Comparison of ENCODE assay signal across 19 cellular contexts in genomic region chr12:47560408-47560807, GRCh38.
"Had no signal": no experiment of that assay in that cellular context is flagged by ENCODE, and none has a peak within 500 bp of the region (broad histone marks: within the 10 kb centered on the region; RNA-seq: fewer than 3 reads in every experiment).

No MANE protein-coding gene starts in this region.

- H3K9me3 ChIP-seq: esophagus squamous epithelium, gastrocnemius medialis, left lung, testis had no signal

- DNase-seq: activated CD4-positive, alpha-beta memory T cell treated with anti-CD3 and anti-CD28 coated beads for 36 hours; activated CD4-positive, alpha-beta T cell treated with anti-CD3 and anti-CD28 coated beads for 48 hours; activated effector memory CD4-positive, alpha-beta T cell treated with Interleukin-2 at 50 U/mL for 16 hours; activated naive CD4-positive, alpha-beta T cell treated with anti-CD3 and anti-CD28 coated beads for 36 hours; activated naive CD8-positive, alpha-beta T cell treated with anti-CD3 and anti-CD28 coated beads, Interleukin-2, amount 50 U/mL, for 24 hours; activated T-cell treated with anti-CD3 and anti-CD28 coated beads, Interleukin-2, amount 50 U/mL, for 72 hours; cerebellar nuclear complex; cortex of kidney; endodermal cell; esophagus squamous epithelium; gastrocnemius medialis; hippocampal formation; kidney glomerular epithelial cell; left lung; naive thymus-derived CD4-positive, alpha-beta T cell; stimulated activated CD4-positive, alpha-beta T cell treated with anti-CD3 and anti-CD28 coated beads, Interleukin-4, amount 100 ng/mL, for 1 hour; stimulated activated naive CD4-positive, alpha-beta T cell; testis had no signal

- H3K4me1 ChIP-seq: gastrocnemius medialis, testis had no signal

- H3K36me3 ChIP-seq: esophagus squamous epithelium, gastrocnemius medialis, left lung had no signal

- ATAC-seq: activated naive CD8-positive, alpha-beta T cell treated with anti-CD3 and anti-CD28 coated beads, Interleukin-2, amount 50 U/mL, for 24 hours; activated T-cell treated with anti-CD3 and anti-CD28 coated beads, Interleukin-2, amount 50 U/mL, for 72 hours; gastrocnemius medialis; left lung; naive thymus-derived CD4-positive, alpha-beta T cell had no signal

- H3K4me3 ChIP-seq: esophagus squamous epithelium, gastrocnemius medialis, left lung, lung, testis had no signal

- H3K27ac ChIP-seq: esophagus squamous epithelium, gastrocnemius medialis, testis had no signal

- H3K27me3 ChIP-seq: esophagus squamous epithelium, gastrocnemius medialis, left lung, testis had no signal
